In genomic region chr4:153539058-153539826, GRCh38 we compare ENCODE assay signal across 12 cellular contexts.
DNase-seq lines count a peak whose midpoint lies in the region; ATAC-seq and TF ChIP-seq lines count a peak whose summit lies in the region.
"Had no signal": no experiment of that assay in that cellular context is flagged by ENCODE, and none has a peak within 500 bp of the region (broad histone marks: within the 10 kb centered on the region; RNA-seq: fewer than 3 reads in every experiment).

No MANE protein-coding gene starts in this region.

- no peak for ATAC-seq in activated CD4-positive, alpha-beta T cell treated with anti-CD3 and anti-CD28 coated beads for 36 hours
- ATAC-seq in naive B cell (ENCODE audit: low read depth in 2 of 2) (no peak), GM18867 (IDR thresholded peaks at IDR 0.05; ENCODE audit: unreplicated experiment) (no peak)

- no peaks in the 10 kb centered on the region for H3K9me3 Mint-ChIP-seq in activated CD4-positive, alpha-beta T cell treated with anti-CD3 and anti-CD28 coated beads for 36 hours (ENCODE audit: low read depth)
- H3K9me3 Mint-ChIP-seq in naive B cell, result no peaks in the 10 kb centered on the region
- H3K9me3 Mint-ChIP-seq in endothelial cell (ENCODE audit: unreplicated experiment), result no peaks in the 10 kb centered on the region

- H3K4me3 ChIP-seq in esophagus squamous epithelium (peak overlapping the region in 2 of 4 donors; percentile 15 to 48), tibial artery (peak overlapping the region; percentile 41 to 44)
- H3K4me3 ChIP-seq: HAP-1 had no signal

- H3K27ac Mint-ChIP-seq in activated CD4-positive, alpha-beta T cell treated with anti-CD3 and anti-CD28 coated beads for 36 hours, result peak overlapping the region; percentile 72
- H3K27ac Mint-ChIP-seq in naive B cell (peak overlapping the region in 5 of 6 donors; percentile 15 to 80 (median 57)), endothelial cell (ENCODE audit: unreplicated experiment) (no peak overlapping the region)

- intact Hi-C loops in activated CD4-positive, alpha-beta T cell treated with anti-CD3 and anti-CD28 coated beads for 36 hours (cut with DNase I, micrococcal nuclease), result no loop called here
- intact Hi-C loops in esophagus squamous epithelium (cut with DNase I) (no loop called here), tibial artery (cut with DNase I; ENCODE audit: low total_unique reads) (no loop called here)

- H3K4me1 Mint-ChIP-seq in activated CD4-positive, alpha-beta T cell treated with anti-CD3 and anti-CD28 coated beads for 36 hours, result peaks cover 86% of the 10 kb centered on the region
- H3K4me1 Mint-ChIP-seq in naive B cell (peaks cover 57 to 87% (median 75%) of the 10 kb centered on the region in 3 donors), endothelial cell (ENCODE audit: unreplicated experiment) (peaks cover 23% of the 10 kb centered on the region)

- H3K9me3 ChIP-seq in esophagus squamous epithelium, result no peaks in the 10 kb centered on the region
- no peaks in the 10 kb centered on the region for H3K9me3 ChIP-seq in tibial artery
- H3K9me3 ChIP-seq: HAP-1, Peyer's patch had no signal

- H3K27me3 ChIP-seq in esophagus squamous epithelium (no peaks in the 10 kb centered on the region), tibial artery (no peaks in the 10 kb centered on the region)
- H3K27me3 ChIP-seq: Peyer's patch had no signal

- CTCF ChIA-PET in activated CD4-positive, alpha-beta T cell treated with anti-CD3 and anti-CD28 coated beads for 36 hours (lab: Charles Lee), result no interaction called here

- H3K4me3 Mint-ChIP-seq in activated CD4-positive, alpha-beta T cell treated with anti-CD3 and anti-CD28 coated beads for 36 hours, result no peak overlapping the region
- H3K4me3 Mint-ChIP-seq in naive B cell (no peak overlapping the region), endothelial cell (ENCODE audit: unreplicated experiment) (no peak overlapping the region)

- TF ChIP-seq POLR2A in esophagus squamous epithelium (IDR thresholded peaks at IDR 0.05), result no peak

- POLR2A ChIA-PET in activated CD4-positive, alpha-beta T cell treated with anti-CD3 and anti-CD28 coated beads for 36 hours (lab: Charles Lee), result no interaction called here

- no peak for DNase-seq in activated CD4-positive, alpha-beta T cell treated with anti-CD3 and anti-CD28 coated beads for 36 hours
- no peak for DNase-seq in activated CD4-positive, alpha-beta T cell treated with anti-CD3 and anti-CD28 coated beads for 48 hours
- DNase-seq in esophagus squamous epithelium (lab: John Stamatoyannopoulos, UW) (no peak), naive B cell (no peak), tibial artery (no peak), endothelial cell (ENCODE audit: low spot score) (no peak)
- no peak for DNase-seq in activated T-cell treated with anti-CD3 and anti-CD28 coated beads, Interleukin-2, amount 50 U/mL, for 1 hour
- DNase-seq: Peyer's patch had no signal

- H3K36me3 Mint-ChIP-seq in activated CD4-positive, alpha-beta T cell treated with anti-CD3 and anti-CD28 coated beads for 36 hours (ENCODE audit: low read depth), result peaks cover 28% of the 10 kb centered on the region
- H3K36me3 Mint-ChIP-seq in naive B cell (peaks cover 12 to 13% of the 10 kb centered on the region in 2 donors), endothelial cell (ENCODE audit: low read depth, unreplicated experiment) (peaks cover 20% of the 10 kb centered on the region)

- H3K36me3 ChIP-seq in esophagus squamous epithelium (no peaks in the 10 kb centered on the region), tibial artery (no peaks in the 10 kb centered on the region)
- H3K36me3 ChIP-seq: HAP-1, Peyer's patch had no signal

- TF ChIP-seq CTCF in esophagus squamous epithelium (IDR thresholded peaks at IDR 0.05) (no peak), tibial artery (IDR thresholded peaks at IDR 0.05) (no peak), endothelial cell (IDR thresholded peaks at IDR 0.05; ENCODE audit: unreplicated experiment) (no peak)

- no peaks in the 10 kb centered on the region for H3K27me3 Mint-ChIP-seq in activated CD4-positive, alpha-beta T cell treated with anti-CD3 and anti-CD28 coated beads for 36 hours
- H3K27me3 Mint-ChIP-seq in naive B cell (no peaks in the 10 kb centered on the region), endothelial cell (ENCODE audit: unreplicated experiment) (peaks cover 9% of the 10 kb centered on the region)

- 58 to 65% methylated on average over 5 of the region's 5 CpGs for WGBS in esophagus squamous epithelium, 2 donors

- peaks cover 0 to 44% (median 9%) of the 10 kb centered on the region in 3 donors for H3K4me1 ChIP-seq in esophagus squamous epithelium
- peaks cover 0 to 97% (median 54%) of the 10 kb centered on the region in 4 donors for H3K4me1 ChIP-seq in tibial artery
- H3K4me1 ChIP-seq: parathyroid adenoma, Peyer's patch had no signal

- H3K27ac ChIP-seq in esophagus squamous epithelium (peak overlapping the region in 3 of 4 donors; percentile 36 to 53 (median 53)), tibial artery (peak overlapping the region; percentile 80 to 84)
- H3K27ac ChIP-seq: KMS-11, parathyroid adenoma had no signal
